ENCODE assay signal across 19 cellular contexts in genomic region chr10:64515975-64516699, GRCh38.
"Had no signal": no experiment of that assay in that cellular context is flagged by ENCODE, and none has a peak within 500 bp of the region (broad histone marks: within the 10 kb centered on the region; RNA-seq: fewer than 3 reads in every experiment).

No MANE protein-coding gene starts in this region.

- H3K36me3 Mint-ChIP-seq: activated CD8-positive, alpha-beta memory T cell treated with anti-CD3 and anti-CD28 coated beads, Interleukin-2, amount 10 ng/mL, durations not matched to agents 7 days and 5 days; activated naive CD8-positive, alpha-beta T cell; brain had no signal

- H3K9me3 Mint-ChIP-seq: nephron progenitor cell had no signal

- H3K4me1 Mint-ChIP-seq: activated CD8-positive, alpha-beta memory T cell treated with anti-CD3 and anti-CD28 coated beads, Interleukin-2, amount 10 ng/mL, durations not matched to agents 7 days and 5 days; brain; nephron progenitor cell had no signal

- H3K4me3 Mint-ChIP-seq: activated CD8-positive, alpha-beta memory T cell treated with anti-CD3 and anti-CD28 coated beads, Interleukin-2, amount 10 ng/mL, durations not matched to agents 7 days and 5 days; activated naive CD8-positive, alpha-beta T cell; activated T-cell treated with anti-CD3 and anti-CD28 coated beads, Interleukin-2, amount 50 U/mL, for 4 hours; brain; nephron progenitor cell had no signal

- H3K27me3 Mint-ChIP-seq: activated CD8-positive, alpha-beta memory T cell treated with anti-CD3 and anti-CD28 coated beads, Interleukin-2, amount 10 ng/mL, durations not matched to agents 7 days and 5 days; activated naive CD8-positive, alpha-beta T cell; brain had no signal

- DNase-seq: activated CD4-positive, alpha-beta T cell treated with anti-CD3 and anti-CD28 coated beads, Interleukin-2, amount 50 U/mL, for 4 hours; activated CD4-positive, CD25-positive, alpha-beta regulatory T cell treated with anti-CD3 and anti-CD28 coated beads, Interleukin-2, amount 50 U/mL, for 72 hours; activated CD8-positive, alpha-beta memory T cell treated with anti-CD3 and anti-CD28 coated beads, Interleukin-2, amount 10 ng/mL, durations not matched to agents 7 days and 5 days; activated effector memory CD4-positive, alpha-beta T cell treated with anti-CD3 and anti-CD28 coated beads, Interleukin-2, amount 50 U/mL, for 16 hours; activated T-cell treated with anti-CD3 and anti-CD28 coated beads, Interleukin-2, amount 50 U/mL, for 4 hours; amygdala; esophagus squamous epithelium; foreskin fibroblast; heart left ventricle; kidney; left ventricle myocardium inferior; nephron progenitor cell; spleen; stimulated activated CD4-positive, alpha-beta T cell treated with anti-CD3 and anti-CD28 coated beads, Interleukin-1b, Interleukin-23, amount 100 ng/mL, for 48 hours; stimulated activated naive CD4-positive, alpha-beta T cell; transverse colon had no signal

- H3K27ac Mint-ChIP-seq: activated CD8-positive, alpha-beta memory T cell treated with anti-CD3 and anti-CD28 coated beads, Interleukin-2, amount 10 ng/mL, durations not matched to agents 7 days and 5 days; activated naive CD8-positive, alpha-beta T cell; brain; nephron progenitor cell had no signal

- FAIRE-seq: kidney, TTC549 had no signal
